In the genomic region with DNA sequence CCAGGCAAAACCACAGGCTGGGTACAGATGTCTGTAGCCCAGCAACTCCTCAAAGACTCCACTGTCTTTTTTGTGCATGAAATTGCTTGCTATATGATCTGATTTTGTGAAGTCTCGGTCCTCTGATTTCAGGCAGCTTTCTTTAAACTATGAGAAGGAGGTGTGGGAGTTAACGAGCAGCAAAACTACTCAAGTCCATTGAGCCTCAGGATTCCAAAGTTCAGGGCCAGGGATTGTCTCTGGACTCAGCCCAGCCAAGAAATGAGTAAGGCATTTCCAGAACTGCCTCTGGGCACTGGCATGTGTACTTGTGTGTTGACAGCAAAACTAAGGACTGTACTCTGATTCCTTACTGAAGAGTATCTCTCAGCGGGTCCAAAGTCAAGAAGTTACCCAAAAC, we compare ENCODE assay signal across 24 cellular contexts. TPM values are rescaled to one million over a fixed set of nuclear protein-coding genes. Genes with fewer than 3 reads are reported as not detected.
DNase-seq lines count a peak whose midpoint lies in the region; ATAC-seq, FAIRE-seq and TF ChIP-seq lines count a peak whose summit lies in the region.
"Had no signal": no experiment of that assay in that cellular context is flagged by ENCODE, and none has a peak within 500 bp of the region (broad histone marks: within the 10 kb centered on the region; RNA-seq: fewer than 3 reads in every experiment).

No MANE protein-coding gene starts in this region.

- H3K79me2 ChIP-seq in mammary epithelial cell (ENCODE audit: insufficient read depth, low read length) (no peaks in the 10 kb centered on the region), neural progenitor cell (ENCODE audit: low read depth) (no peaks in the 10 kb centered on the region)

- CTCF ChIA-PET in MCF 10A (lab: Yijun Ruan, JAX) (interaction anchor here (0.6 to 2.7 kb wide), 4 partner anchors 14 to 138 kb away, joined by 3 to 10 read pairs (median 6); no protein-coding TSS in a partner anchor), mammary epithelial cell (lab: Charles Lee; ENCODE audit: low non-redundant PET) (no interaction called here)

- BruUV-seq in MCF 10A (replicated peaks; lab: Mats Ljungman, UMichigan), result no TSS peak
- no TSS peak for BruUV-seq in mammary epithelial cell (replicated peaks; lab: Mats Ljungman, UMichigan)

- no peaks in the 10 kb centered on the region for H3K9me3 ChIP-seq in mammary epithelial cell (replicated peaks; ENCODE audit: insufficient read depth, low read length)
- no peaks in the 10 kb centered on the region for H3K9me3 ChIP-seq in neural progenitor cell (ENCODE audit: low read depth)
- H3K9me3 ChIP-seq: Caco-2 had no signal

- H3K36me3 ChIP-seq in mammary epithelial cell (ENCODE audit: insufficient read depth, low read length) (no peaks in the 10 kb centered on the region), neural progenitor cell (no peaks in the 10 kb centered on the region)

- H2AFZ ChIP-seq in mammary epithelial cell (ENCODE audit: low read depth, low read length) (no peak overlapping the region), neural progenitor cell (replicated peaks) (no peak overlapping the region)
- H2AFZ ChIP-seq: GM23338 had no signal

- H3K9ac ChIP-seq in mammary epithelial cell (ENCODE audit: insufficient read depth, low read length) (no peak overlapping the region), neural progenitor cell (no peak overlapping the region)

- no peak for FAIRE-seq in RCC 7860 (lab: Jason Lieb, UNC)
- FAIRE-seq: HTR-8/SVneo had no signal

- 43% methylated on average over 3 of the region's 3 CpGs for WGBS in mammary epithelial cell (ENCODE audit: low coverage, missing lambda C conversion rate)

- H3K36me3 Mint-ChIP-seq in MCF 10A (ENCODE audit: insufficient read depth, unreplicated experiment) (no peaks in the 10 kb centered on the region), neural progenitor cell (no peaks in the 10 kb centered on the region)

- H3F3A ChIP-seq in neural progenitor cell (ENCODE audit: low read depth), result no peaks in the 10 kb centered on the region

- H3K4me1 ChIP-seq in mammary epithelial cell (ENCODE audit: insufficient read depth, low read length), result no peaks in the 10 kb centered on the region
- peaks cover 4% of the 10 kb centered on the region for H3K4me1 ChIP-seq in neural progenitor cell
- H3K4me1 ChIP-seq: Caco-2 had no signal

- H3K27ac ChIP-seq in mammary epithelial cell (ENCODE audit: insufficient read depth, low read depth, low read length), result no peak overlapping the region
- H3K27ac ChIP-seq in neural progenitor cell, result no peak overlapping the region
- H3K27ac ChIP-seq: 22Rv1, RWPE1 had no signal

- H3K4me3 ChIP-seq in mammary epithelial cell (replicated peaks in 1 of 3; ENCODE audit: insufficient read depth in 1 of 3, low read depth in 2 of 3, low read length in 3 of 3) (no peak overlapping the region), neural progenitor cell (no peak overlapping the region)
- H3K4me3 ChIP-seq: GM23338 had no signal

- H4K20me1 ChIP-seq in mammary epithelial cell (ENCODE audit: insufficient read depth, low read length) (no peaks in the 10 kb centered on the region), neural progenitor cell (ENCODE audit: low read depth) (no peaks in the 10 kb centered on the region)

- H3K4me1 Mint-ChIP-seq in MCF 10A (ENCODE audit: insufficient read depth, unreplicated experiment) (no peaks in the 10 kb centered on the region), neural progenitor cell (peaks cover 10% of the 10 kb centered on the region)
- H3K4me1 Mint-ChIP-seq: GM23338 had no signal

- H3K4me2 ChIP-seq in mammary epithelial cell (ENCODE audit: insufficient read depth, low read depth, low read length), result no peak overlapping the region
- no peak overlapping the region for H3K4me2 ChIP-seq in neural progenitor cell
- H3K4me2 ChIP-seq: GM23338 had no signal

- intact Hi-C loops in MCF 10A (cut with micrococcal nuclease), result no loop called here
- intact Hi-C loops in mammary epithelial cell (cut with micrococcal nuclease), result no loop called here
- intact Hi-C loops in left colon (cut with DNase I, micrococcal nuclease), result no loop called here
- intact Hi-C loops in cardiac septum (cut with DNase I), result no loop called here

- H3K27ac Mint-ChIP-seq in MCF 10A (ENCODE audit: low read depth, unreplicated experiment), result no peak overlapping the region
- H3K27ac Mint-ChIP-seq in neural progenitor cell, result no peak overlapping the region
- H3K27ac Mint-ChIP-seq: CD4-positive, alpha-beta T cell; GM23338 had no signal

- no peaks in the 10 kb centered on the region for H3K27me3 ChIP-seq in mammary epithelial cell (ENCODE audit: insufficient read depth, low read length)
- no peaks in the 10 kb centered on the region for H3K27me3 ChIP-seq in neural progenitor cell

- H3K27me3 Mint-ChIP-seq in MCF 10A (ENCODE audit: insufficient read depth, unreplicated experiment) (no peaks in the 10 kb centered on the region), neural progenitor cell (ENCODE audit: insufficient read depth, low read depth) (peaks cover 4% of the 10 kb centered on the region)

- in situ Hi-C loops in mammary epithelial cell (cut with MboI; ENCODE audit: low sequenced_read_pairs in 2 of 2), result loop anchor here in 1 of 2 donors (25.0 kb wide), 1 partner anchor 1491 kb away; no protein-coding TSS in a partner anchor

- H3K4me3 Mint-ChIP-seq in MCF 10A (ENCODE audit: unreplicated experiment) (no peak overlapping the region), neural progenitor cell (no peak overlapping the region)
- H3K4me3 Mint-ChIP-seq: CD4-positive, alpha-beta T cell; GM23338 had no signal

- ATAC-seq in esophagus mucosa, result peak; percentile 49
- ATAC-seq in left colon, result peak; percentile 77
- ATAC-seq in HG02759 (IDR thresholded peaks at IDR 0.05; ENCODE audit: unreplicated experiment), result no peak
- ATAC-seq: GM23338 had no signal

- POLR2A ChIA-PET in MCF 10A (lab: Yijun Ruan, JAX), result interaction anchor here (0.6 kb wide), 1 partner anchor 368 kb away, joined by 3 read pairs; no protein-coding TSS in a partner anchor

- dilution Hi-C loops in mammary epithelial cell (cut with HindIII; ENCODE audit: low sequenced_read_pairs), result no loop called here

- TF ChIP-seq CTCF in MCF 10A (IDR thresholded peaks at IDR 0.05; ENCODE audit: unreplicated experiment) (no peak), mammary epithelial cell (conservative IDR thresholded peaks at IDR 0.05 in 1 of 2, IDR thresholded peaks at IDR 0.05 in 1 of 2; ENCODE audit: extremely low read depth in 1 of 2, insufficient read depth in 1 of 2, low read depth in 1 of 2, low read length in 2 of 2) (no peak), neural progenitor cell (IDR thresholded peaks at IDR 0.05) (no peak)

- no peaks in the 10 kb centered on the region for H3K9me3 Mint-ChIP-seq in MCF 10A (ENCODE audit: unreplicated experiment)
- no peaks in the 10 kb centered on the region for H3K9me3 Mint-ChIP-seq in neural progenitor cell
- H3K9me3 Mint-ChIP-seq: CD4-positive, alpha-beta T cell; GM23338 had no signal

- DNase-seq in MCF 10A (ENCODE audit: unreplicated experiment) (peak; percentile 27), mammary epithelial cell (no peak), left colon (no peak), neural progenitor cell (ENCODE audit: low spot score) (no peak), cardiac septum (ENCODE audit: low spot score) (no peak), RCC 7860 (ENCODE audit: low spot score) (no peak)
- DNase-seq: Caco-2; CD4-positive, alpha-beta T cell; GDM1; HCEC 1CT; IMR-90; MM.1S; NCI-H1092; NCI-H1436 treated with DMSO at 0.1 percent for 48 hours; NCI-H2029; NCI-H2171; OCI-M1; SIG-M5 had no signal

RNA-seq across cellular contexts. Expression of a gene that starts 53.4 kb away (rescaled TPM):
- 1.1 TPM in 2 replicates for total RNA-seq in MCF 10A (2022)
- 1 to 10 TPM; 1.2 to 9.8 TPM for total RNA-seq in mammary epithelial cell
- polyA plus RNA-seq in mammary epithelial cell, result 0.15 TPM
- polyA minus RNA-seq in mammary epithelial cell, result 5.2 TPM
- 1.0 TPM for total RNA-seq in esophagus mucosa
- 10 to 100 TPM; 10.6 to 30.9 TPM for total RNA-seq in left colon
- 38.1 and 48.1 TPM in 2 replicates for total RNA-seq in neural progenitor cell (ENCODE audit: low replicate concordance)
- total RNA-seq in cardiac septum, result 4.7 TPM
